In the genomic region with DNA sequence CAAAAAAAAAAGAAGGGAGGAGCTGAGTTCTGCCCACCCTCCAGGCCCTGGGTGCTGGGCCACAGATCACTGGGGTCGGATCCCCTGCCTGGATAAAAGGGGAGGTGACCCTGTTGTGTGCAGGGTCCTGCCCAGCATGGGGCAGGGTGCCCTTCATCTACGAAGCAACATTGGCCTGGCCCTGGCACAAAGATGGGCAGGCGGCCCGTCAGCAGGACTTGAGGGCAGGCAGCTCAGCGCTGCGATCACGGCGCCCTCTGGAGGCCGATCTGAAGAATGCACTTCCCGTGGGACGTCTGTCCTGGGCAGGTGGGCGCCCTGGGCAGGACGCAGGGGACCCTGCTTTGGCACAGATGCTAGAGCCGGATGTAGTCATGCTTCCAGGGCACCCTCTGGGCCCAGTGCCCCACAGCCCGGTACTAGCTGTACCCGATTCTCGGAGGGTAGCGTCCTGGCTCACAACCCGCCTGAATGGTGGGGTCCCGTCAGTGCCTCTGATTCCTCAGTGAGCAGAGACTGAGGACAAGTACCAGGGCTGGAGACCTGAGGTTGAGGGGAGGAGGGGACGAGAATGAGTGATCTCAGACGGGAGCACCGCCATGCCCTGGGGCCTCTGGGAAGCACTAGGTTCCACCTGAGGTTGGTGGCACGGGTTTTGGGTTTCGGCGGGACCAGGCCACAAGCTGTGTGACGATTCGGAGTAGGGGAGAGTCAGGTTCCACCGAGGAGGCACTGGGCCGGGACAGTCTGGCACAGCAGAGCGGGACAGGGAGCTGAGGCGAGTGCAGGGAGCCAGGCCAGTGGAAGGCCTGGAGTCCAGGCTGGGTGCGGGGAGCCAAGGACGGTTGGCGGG, we compare ENCODE assay signal across 7 cellular contexts. TPM values are rescaled to one million over a fixed set of nuclear protein-coding genes. Genes with fewer than 3 reads are reported as not detected.
A peak's percentile ranks its signal among the peaks of the same experiment; 100 is the strongest.
DNase-seq lines count a peak whose midpoint lies in the region; ATAC-seq, FAIRE-seq and TF ChIP-seq lines count a peak whose summit lies in the region.

No MANE protein-coding gene starts in this region.

- peaks cover 5% of the 10 kb centered on the region for H3K9me3 Mint-ChIP-seq in activated naive CD4-positive, alpha-beta T cell treated with anti-CD3 and anti-CD28 coated beads for 36 hours

- no peak overlapping the region for H3K9ac ChIP-seq in SK-N-MC (ENCODE audit: insufficient read length)

- TF ChIP-seq CTCF in GM12874 (IDR thresholded peaks at IDR 0.05; ENCODE audit: insufficient read depth, low read depth, low read length): peak; percentile 99

- no peak for ATAC-seq in HG02571 (IDR thresholded peaks at IDR 0.05; ENCODE audit: unreplicated experiment)

- no peaks in the 10 kb centered on the region for H3K36me3 ChIP-seq in SK-N-MC (ENCODE audit: insufficient read depth, low read length)

- no peaks in the 10 kb centered on the region for H3K9me3 ChIP-seq in SK-N-MC (ENCODE audit: low read depth, low read length)

- peak; percentile 99 for FAIRE-seq in HTR-8/SVneo (lab: Jason Lieb, UNC)

- H3K27ac ChIP-seq in SK-N-MC: no peak overlapping the region

- peak overlapping the region; percentile 52 for H3K4me3 Mint-ChIP-seq in activated naive CD4-positive, alpha-beta T cell treated with anti-CD3 and anti-CD28 coated beads for 36 hours

- DNase-seq in HTR-8/SVneo (ENCODE audit: insufficient read length, low spot score): peak; percentile 91
- no peak for DNase-seq in SK-N-MC (ENCODE audit: low read depth, low spot score)
- DNase-seq in activated naive CD4-positive, alpha-beta T cell treated with anti-CD3 and anti-CD28 coated beads for 36 hours: peak; percentile 73
- DNase-seq in head of caudate nucleus: peak; percentile 54 to 91 (median 78)
- peak; percentile 55 to 97 (median 78) for DNase-seq in posterior cingulate gyrus

- CTCF ChIA-PET in activated naive CD4-positive, alpha-beta T cell treated with anti-CD3 and anti-CD28 coated beads for 36 hours (lab: Charles Lee): interaction anchor here (0.6 to 4.7 kb wide), 28 partner anchors 8 to 315 kb away, joined by 3 to 71 read pairs (median 4); partner anchors contain the start of genes ARID5A and CNNM4

- H3K27ac Mint-ChIP-seq in activated naive CD4-positive, alpha-beta T cell treated with anti-CD3 and anti-CD28 coated beads for 36 hours: peak overlapping the region; percentile 88

- intact Hi-C loops in activated naive CD4-positive, alpha-beta T cell treated with anti-CD3 and anti-CD28 coated beads for 36 hours (cut with micrococcal nuclease): loop anchor here (1.0 to 5.0 kb wide), 5 partner anchors 16 to 208 kb away; partner anchors contain the start of gene CNNM4
- intact Hi-C loops in head of caudate nucleus (cut with DNase I) (no loop called here), posterior cingulate gyrus (cut with DNase I) (loop anchor here (1.0 kb wide), 1 partner anchor 45 kb away; no protein-coding TSS in a partner anchor)

- H3K36me3 Mint-ChIP-seq in activated naive CD4-positive, alpha-beta T cell treated with anti-CD3 and anti-CD28 coated beads for 36 hours (ENCODE audit: low read depth): peaks cover 19% of the 10 kb centered on the region

- H3K27me3 Mint-ChIP-seq in activated naive CD4-positive, alpha-beta T cell treated with anti-CD3 and anti-CD28 coated beads for 36 hours (ENCODE audit: low read depth): no peaks in the 10 kb centered on the region

- H3K4me3 ChIP-seq in SK-N-MC: peak overlapping the region; percentile 45; the same call in 1 of the 2 replicates

- peaks cover 34% of the 10 kb centered on the region for H3K4me1 Mint-ChIP-seq in activated naive CD4-positive, alpha-beta T cell treated with anti-CD3 and anti-CD28 coated beads for 36 hours (ENCODE audit: low read depth)

RNA-seq across cellular contexts. Expression of gene ARID5A, which starts 18.0 kb away (rescaled TPM):
- total RNA-seq in activated naive CD4-positive, alpha-beta T cell treated with anti-CD3 and anti-CD28 coated beads for 36 hours: 100 to 1,000 TPM; 349 to 351 TPM

RNA-seq across cellular contexts. Expression of gene NEURL3, which starts 49.4 kb away (rescaled TPM):
- under 1 TPM; 0.48 to 0.57 TPM for total RNA-seq in activated naive CD4-positive, alpha-beta T cell treated with anti-CD3 and anti-CD28 coated beads for 36 hours
